ENCODE assay signal across 9 cellular contexts in genomic region chr3:33131328-33132018, GRCh38. TPM values are rescaled to one million over a fixed set of nuclear protein-coding genes. Genes with fewer than 3 reads are reported as not detected.
DNase-seq lines count a peak whose midpoint lies in the region; ATAC-seq and TF ChIP-seq lines count a peak whose summit lies in the region.
"Had no signal": no experiment of that assay in that cellular context is flagged by ENCODE, and none has a peak within 500 bp of the region (broad histone marks: within the 10 kb centered on the region; RNA-seq: fewer than 3 reads in every experiment).

No MANE protein-coding gene starts in this region.

- peaks cover 71% of the 10 kb centered on the region for H3K36me3 ChIP-seq in left ventricle myocardium inferior

- no peaks in the 10 kb centered on the region for H3K27me3 ChIP-seq in left ventricle myocardium inferior (ENCODE audit: low read depth)

- H3K9me3 ChIP-seq in left ventricle myocardium inferior (replicated peaks): no peaks in the 10 kb centered on the region

- no peak overlapping the region for H3K4me3 ChIP-seq in left ventricle myocardium inferior

- H3K27me3 Mint-ChIP-seq in activated naive CD8-positive, alpha-beta T cell treated with anti-CD3 and anti-CD28 coated beads, Interleukin-2, amount 10 ng/mL, durations not matched to agents 7 days and 5 days: no peaks in the 10 kb centered on the region
- H3K27me3 Mint-ChIP-seq: dendritic cell treated with granulocyte-macrophage colony-stimulating factor and Interleukin-4, amounts not matched to agents 40 ng/mL and 50 ng/mL, for 4 days had no signal

- intact Hi-C loops in left ventricle myocardium inferior (cut with micrococcal nuclease): loop anchor here (5.0 kb wide), 1 partner anchor 241 kb away; no protein-coding TSS in a partner anchor

- peaks cover 10% of the 10 kb centered on the region for H3K4me1 Mint-ChIP-seq in activated naive CD8-positive, alpha-beta T cell treated with anti-CD3 and anti-CD28 coated beads, Interleukin-2, amount 10 ng/mL, durations not matched to agents 7 days and 5 days

- DNase-seq in G401 (ENCODE audit: low spot score) (peak; percentile 85), HK-2 (ENCODE audit: unreplicated experiment) (peak; percentile 20), NOMO-1 treated with dmso at 0.1 percent for 144 hours (lab: John Stamatoyannopoulos, UW; ENCODE audit: unreplicated experiment) (peak; percentile 36), left ventricle myocardium inferior (no peak), putamen (ENCODE audit: low spot score) (peak; percentile 61), cortex of kidney (lab: John Stamatoyannopoulos, UW) (no peak)
- no peak for DNase-seq in activated naive CD8-positive, alpha-beta T cell treated with anti-CD3 and anti-CD28 coated beads, Interleukin-2, amount 10 ng/mL, durations not matched to agents 7 days and 5 days

- ATAC-seq in GM21360 (IDR thresholded peaks at IDR 0.05; ENCODE audit: unreplicated experiment): peak; percentile 66
- peak; percentile 59 for ATAC-seq in activated naive CD8-positive, alpha-beta T cell treated with anti-CD3 and anti-CD28 coated beads, Interleukin-2, amount 10 ng/mL, durations not matched to agents 7 days and 5 days (ENCODE audit: low read depth)

- H3K36me3 Mint-ChIP-seq in activated naive CD8-positive, alpha-beta T cell treated with anti-CD3 and anti-CD28 coated beads, Interleukin-2, amount 10 ng/mL, durations not matched to agents 7 days and 5 days: peaks cover 5% of the 10 kb centered on the region

- POLR2A ChIA-PET in activated naive CD8-positive, alpha-beta T cell treated with anti-CD3 and anti-CD28 coated beads, Interleukin-2, amount 10 ng/mL, durations not matched to agents 7 days and 5 days (lab: Charles Lee): interaction anchor here (0.5 to 1.9 kb wide), 2 partner anchors 20 to 241 kb away, joined by 3 to 9 read pairs; no protein-coding TSS in a partner anchor

- H3K27ac ChIP-seq in left ventricle myocardium inferior (replicated peaks): no peak overlapping the region

- H3K4me3 Mint-ChIP-seq in activated naive CD8-positive, alpha-beta T cell treated with anti-CD3 and anti-CD28 coated beads, Interleukin-2, amount 10 ng/mL, durations not matched to agents 7 days and 5 days: no peak overlapping the region
- H3K4me3 Mint-ChIP-seq: dendritic cell treated with granulocyte-macrophage colony-stimulating factor and Interleukin-4, amounts not matched to agents 40 ng/mL and 50 ng/mL, for 4 days had no signal

- H3K4me1 ChIP-seq in left ventricle myocardium inferior: peaks cover 11% of the 10 kb centered on the region

- H3K9me3 Mint-ChIP-seq in activated naive CD8-positive, alpha-beta T cell treated with anti-CD3 and anti-CD28 coated beads, Interleukin-2, amount 10 ng/mL, durations not matched to agents 7 days and 5 days: no peaks in the 10 kb centered on the region
- H3K9me3 Mint-ChIP-seq: dendritic cell treated with granulocyte-macrophage colony-stimulating factor and Interleukin-4, amounts not matched to agents 40 ng/mL and 50 ng/mL, for 4 days had no signal

- peak; percentile 79 for TF ChIP-seq CTCF in left ventricle myocardium inferior (IDR thresholded peaks at IDR 0.05; ENCODE audit: borderline replicate concordance)

- no peak overlapping the region for H3K27ac Mint-ChIP-seq in activated naive CD8-positive, alpha-beta T cell treated with anti-CD3 and anti-CD28 coated beads, Interleukin-2, amount 10 ng/mL, durations not matched to agents 7 days and 5 days

- in situ Hi-C loops in G401 (cut with HindIII; ENCODE audit: low sequenced_read_pairs): no loop called here

RNA-seq across cellular contexts. Expression of gene CRTAP, which starts 17.7 kb away (rescaled TPM):
- total RNA-seq in G401 (2014; rRNA removed; shearing (Covaris generic)): 280 and 316 TPM in 2 replicates
- 10 to 100 TPM; 36.0 to 39.4 TPM for total RNA-seq in activated naive CD8-positive, alpha-beta T cell treated with anti-CD3 and anti-CD28 coated beads, Interleukin-2, amount 10 ng/mL, durations not matched to agents 7 days and 5 days
- 95.1 TPM for total RNA-seq in left ventricle myocardium inferior

RNA-seq across cellular contexts. Expression of gene GLB1, which starts 34.5 kb away (rescaled TPM):
- total RNA-seq in G401 (2014; rRNA removed; shearing (Covaris generic)): 61.5 and 95.3 TPM in 2 replicates
- 10 to 100 TPM; 40.6 to 46.0 TPM for total RNA-seq in activated naive CD8-positive, alpha-beta T cell treated with anti-CD3 and anti-CD28 coated beads, Interleukin-2, amount 10 ng/mL, durations not matched to agents 7 days and 5 days
- total RNA-seq in left ventricle myocardium inferior: 23.5 TPM

RNA-seq across cellular contexts. Expression of gene TMPPE, which starts 34.5 kb away (rescaled TPM):
- 1.4 and 2.3 TPM in 2 replicates for total RNA-seq in G401 (2014; rRNA removed; shearing (Covaris generic))
- 10 to 100 TPM in 1 of 2 experiments, 1 to 10 TPM in 1; 9.8 to 10.9 TPM for total RNA-seq in activated naive CD8-positive, alpha-beta T cell treated with anti-CD3 and anti-CD28 coated beads, Interleukin-2, amount 10 ng/mL, durations not matched to agents 7 days and 5 days
- 4.0 TPM for total RNA-seq in left ventricle myocardium inferior

Comparison
In these comparisons a context has a peak if more than half of its experiments do, and no peak if none do; other contexts are left out.
1. DNase-seq: peak in G401 (single experiment), HK-2 (single experiment), NOMO-1 treated with dmso at 0.1 percent for 144 hours (single experiment) and putamen (single experiment); none in activated naive CD8-positive, alpha-beta T cell treated with anti-CD3 and anti-CD28 coated beads, Interleukin-2, amount 10 ng/mL, durations not matched to agents 7 days and 5 days (single experiment), left ventricle myocardium inferior (single experiment) and cortex of kidney (single experiment).